In the genomic region with DNA sequence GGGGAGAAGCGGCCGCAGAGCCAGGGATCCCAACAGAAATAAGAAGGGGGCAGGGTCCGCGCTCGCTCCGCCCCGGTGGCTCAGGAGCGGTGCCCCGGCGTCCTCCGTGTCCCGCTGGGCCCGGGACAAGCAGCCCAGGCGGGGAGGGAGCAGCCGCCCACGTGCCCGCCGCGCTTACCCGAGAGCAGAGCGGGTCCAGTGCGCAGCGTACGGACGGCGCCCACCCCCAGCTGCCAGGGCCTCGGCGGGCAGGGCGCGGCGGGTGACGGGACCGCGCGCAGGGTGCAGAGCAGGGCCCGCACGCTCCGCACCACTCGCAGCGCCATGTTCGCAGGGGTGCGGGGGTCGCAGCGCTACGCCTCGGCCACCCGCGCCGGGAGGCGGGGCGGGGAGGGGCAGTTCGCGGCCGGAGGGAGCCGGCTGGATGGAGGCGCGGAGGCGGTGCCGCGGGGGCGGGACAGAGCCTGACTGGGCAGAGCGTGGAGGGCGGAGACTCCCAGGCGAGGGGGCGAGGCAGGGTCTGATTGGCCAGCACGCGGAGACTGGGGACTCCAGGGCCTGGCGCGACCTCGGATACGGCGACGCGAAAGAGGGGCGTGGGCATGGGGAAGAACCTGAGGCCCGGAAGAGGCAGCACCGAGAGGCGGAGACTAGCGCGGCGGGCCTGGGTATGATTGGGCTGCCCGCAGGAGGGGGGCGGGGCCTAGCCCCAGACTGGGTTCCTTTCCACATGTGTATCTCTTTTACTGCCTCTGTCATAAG, we compare ENCODE assay signal across 1 cellular context.
A peak's percentile ranks its signal among the peaks of the same experiment; 100 is the strongest.
TF ChIP-seq lines count a peak whose summit lies in the region.

A gene (minus strand): TSS at position 443 of the 762 bp plus-strand sequence. CDS start 117 bp downstream, at position 326.

TF ChIP-seq in HepG2, 621 proteins besides CTCF, POLR2A, EP300 and RAD21 (continued from another document and continues in another):
- TF ChIP-seq, protein P1, sequence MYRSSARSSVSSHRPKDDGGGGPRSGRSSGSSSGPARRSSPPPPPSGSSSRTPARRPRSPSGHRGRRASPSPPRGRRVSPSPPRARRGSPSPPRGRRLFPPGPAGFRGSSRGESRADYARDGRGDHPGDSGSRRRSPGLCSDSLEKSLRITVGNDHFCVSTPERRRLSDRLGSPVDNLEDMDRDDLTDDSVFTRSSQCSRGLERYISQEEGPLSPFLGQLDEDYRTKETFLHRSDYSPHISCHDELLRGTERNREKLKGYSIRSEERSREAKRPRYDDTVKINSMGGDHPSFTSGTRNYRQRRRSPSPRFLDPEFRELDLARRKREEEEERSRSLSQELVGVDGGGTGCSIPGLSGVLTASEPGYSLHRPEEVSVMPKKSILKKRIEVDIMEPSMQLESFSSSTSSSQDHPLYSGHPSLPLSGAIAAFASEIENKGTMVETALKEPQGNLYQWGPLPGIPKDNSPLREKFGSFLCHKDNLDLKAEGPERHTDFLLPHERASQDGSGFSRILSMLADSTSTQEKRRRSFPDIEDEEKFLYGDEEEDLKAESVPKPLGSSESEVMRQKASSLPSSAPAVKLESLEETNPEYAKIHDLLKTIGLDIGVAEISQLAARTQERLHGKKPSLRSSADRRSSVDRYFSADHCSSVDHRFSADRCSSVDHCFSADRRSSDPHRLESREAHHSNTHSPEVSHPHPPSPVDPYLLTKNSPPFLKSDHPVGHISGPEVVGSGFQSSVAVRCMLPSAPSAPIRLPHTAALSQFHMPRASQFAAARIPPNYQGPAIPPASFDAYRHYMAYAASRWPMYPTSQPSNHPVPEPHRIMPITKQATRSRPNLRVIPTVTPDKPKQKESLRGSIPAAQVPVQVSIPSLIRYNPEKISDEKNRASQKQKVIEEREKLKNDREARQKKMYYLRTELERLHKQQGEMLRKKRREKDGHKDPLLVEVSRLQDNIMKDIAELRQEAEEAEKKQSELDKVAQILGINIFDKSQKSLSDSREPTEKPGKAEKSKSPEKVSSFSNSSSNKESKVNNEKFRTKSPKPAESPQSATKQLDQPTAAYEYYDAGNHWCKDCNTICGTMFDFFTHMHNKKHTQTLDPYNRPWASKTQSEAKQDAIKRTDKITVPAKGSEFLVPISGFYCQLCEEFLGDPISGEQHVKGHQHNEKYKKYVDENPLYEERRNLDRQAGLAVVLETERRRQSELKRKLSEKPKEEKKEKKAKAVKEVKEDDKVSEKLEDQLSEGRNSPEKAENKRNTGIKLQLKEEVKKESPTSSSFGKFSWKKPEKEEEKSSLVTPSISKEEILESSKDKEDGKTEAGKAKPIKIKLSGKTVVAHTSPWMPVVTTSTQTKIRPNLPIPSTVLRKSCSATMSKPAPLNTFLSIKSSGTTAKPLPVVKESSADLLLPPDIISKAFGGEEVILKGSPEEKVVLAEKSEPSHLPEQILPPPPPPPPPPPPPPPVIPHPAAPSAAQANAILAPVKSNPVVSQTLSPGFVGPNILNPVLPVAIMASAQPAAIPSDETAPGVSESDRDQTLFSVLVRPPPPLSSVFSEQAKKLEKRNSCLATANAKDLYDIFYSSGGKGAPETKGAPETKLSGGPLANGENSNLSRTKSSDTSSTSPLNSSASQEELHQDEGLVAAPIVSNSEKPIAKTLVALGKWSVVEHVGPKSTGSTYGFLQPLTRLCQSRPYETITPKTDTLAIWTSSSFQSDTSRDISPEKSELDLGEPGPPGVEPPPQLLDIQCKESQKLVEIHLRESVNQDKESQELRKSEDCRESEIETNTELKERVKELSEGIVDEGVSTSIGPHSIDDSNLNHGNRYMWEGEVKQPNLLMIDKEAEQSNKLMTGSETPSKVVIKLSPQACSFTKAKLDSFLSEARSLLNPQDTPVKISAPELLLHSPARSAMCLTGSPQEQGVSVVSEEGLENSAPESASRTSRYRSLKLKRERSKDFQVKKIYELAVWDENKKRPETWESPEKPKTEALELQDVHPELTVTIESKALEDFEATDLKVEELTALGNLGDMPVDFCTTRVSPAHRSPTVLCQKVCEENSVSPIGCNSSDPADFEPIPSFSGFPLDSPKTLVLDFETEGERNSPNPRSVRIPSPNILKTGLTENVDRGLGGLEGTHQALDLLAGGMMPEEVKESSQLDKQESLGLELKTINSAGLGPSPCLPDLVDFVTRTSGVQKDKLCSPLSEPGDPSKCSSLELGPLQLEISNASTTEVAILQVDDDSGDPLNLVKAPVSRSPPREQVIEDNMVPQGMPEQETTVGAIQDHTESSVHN (CRISPR knock-in tag; IDR thresholded peaks at IDR 0.05), result peak; percentile 84; the same call in 1 of the 2 replicates
- TF ChIP-seq ZNF572 (CRISPR knock-in tag; IDR thresholded peaks at IDR 0.05) (no peak), ASH2L (IDR thresholded peaks at IDR 0.05; ENCODE audit: insufficient read length, low read depth, low read length) (peak; percentile 75), ZSCAN30 (CRISPR knock-in tag; IDR thresholded peaks at IDR 0.05) (no peak), ZSCAN9 (CRISPR knock-in tag; IDR thresholded peaks at IDR 0.05; ENCODE audit: borderline replicate concordance) (no peak; the same call in 1 of the 2 replicates), SIN3B (IDR thresholded peaks at IDR 0.05; ENCODE audit: low read length) (no peak), KDM5B (CRISPR knock-in tag; IDR thresholded peaks at IDR 0.05; ENCODE audit: borderline replicate concordance) (peak; percentile 91; the same call in 1 of the 2 replicates), DPF2 (CRISPR knock-in tag; IDR thresholded peaks at IDR 0.05; ENCODE audit: borderline replicate concordance, low read depth) (no peak), NR2F2 (IDR thresholded peaks at IDR 0.05; ENCODE audit: borderline replicate concordance, low read depth) (no peak), PTBP1 (IDR thresholded peaks at IDR 0.05; ENCODE audit: low read depth, low read length, poor library complexity, severe bottlenecking) (no peak), ZNF260 (CRISPR knock-in tag; IDR thresholded peaks at IDR 0.05; ENCODE audit: borderline replicate concordance, low read depth) (no peak), CENPT (CRISPR knock-in tag; IDR thresholded peaks at IDR 0.05; ENCODE audit: low read depth) (0 out of 2 replicates have a peak, but pooled peaks have one; percentile 54), SP2 (CRISPR knock-in tag; IDR thresholded peaks at IDR 0.05) (peak; percentile 89), SKI (IDR thresholded peaks at IDR 0.05; ENCODE audit: partially characterized antibody) (peak; percentile 61), MIER3 (CRISPR knock-in tag; IDR thresholded peaks at IDR 0.05; ENCODE audit: borderline replicate concordance) (peak; percentile 66; the same call in 1 of the 2 replicates), SRSF1 (optimal IDR thresholded peaks at IDR 0.05; ENCODE audit: low read depth, low read length) (no peak), NR2F6 (IDR thresholded peaks at IDR 0.05) (no peak), NR2F6 (CRISPR knock-in tag; IDR thresholded peaks at IDR 0.05) (no peak; the same call in 1 of the 2 replicates), ZNF550 (CRISPR knock-in tag; IDR thresholded peaks at IDR 0.05; ENCODE audit: borderline replicate concordance) (no peak), KAT8 (CRISPR knock-in tag; IDR thresholded peaks at IDR 0.05) (peak; percentile 55; the same call in 1 of the 2 replicates), TOPORS (CRISPR knock-in tag; IDR thresholded peaks at IDR 0.05) (peak; percentile 72), GABPA (IDR thresholded peaks at IDR 0.05; ENCODE audit: low read depth, low read length) (peak; percentile 54), GABPA (CRISPR knock-in tag; IDR thresholded peaks at IDR 0.05; ENCODE audit: low read depth) (peak; percentile 85), ZNF33B (CRISPR knock-in tag; IDR thresholded peaks at IDR 0.05) (no peak), PRMT3 (CRISPR knock-in tag; IDR thresholded peaks at IDR 0.05; ENCODE audit: borderline replicate concordance, low read depth) (no peak; the same call in 1 of the 2 replicates), SAP130 (CRISPR knock-in tag; IDR thresholded peaks at IDR 0.05; ENCODE audit: low read depth) (peak; percentile 95), ZNF331 (CRISPR knock-in tag; IDR thresholded peaks at IDR 0.05) (no peak; the same call in none of the 2 replicates), ZNF136 (CRISPR knock-in tag; IDR thresholded peaks at IDR 0.05; ENCODE audit: low read depth) (no peak), ISL2 (CRISPR knock-in tag; IDR thresholded peaks at IDR 0.05) (peak; percentile 16; the same call in 1 of the 2 replicates), PPARG (CRISPR knock-in tag; conservative IDR thresholded peaks at IDR 0.05) (no peak), ZNF468 (CRISPR knock-in tag; IDR thresholded peaks at IDR 0.05) (no peak; the same call in 1 of the 2 replicates), ZNF24 (IDR thresholded peaks at IDR 0.05) (peak; percentile 48; the same call in 1 of the 2 replicates), ZNF570 (CRISPR knock-in tag; IDR thresholded peaks at IDR 0.05; ENCODE audit: borderline replicate concordance) (0 out of 2 replicates have a peak, but pooled peaks have one; percentile 50), ZFYVE20 (CRISPR knock-in tag; IDR thresholded peaks at IDR 0.05; ENCODE audit: borderline replicate concordance, low read depth) (0 out of 2 replicates have a peak, but pooled peaks have one; percentile 76), GZF1 (CRISPR knock-in tag; IDR thresholded peaks at IDR 0.05) (0 out of 2 replicates have a peak, but pooled peaks have one; percentile 62)
- TF ChIP-seq, protein P2, sequence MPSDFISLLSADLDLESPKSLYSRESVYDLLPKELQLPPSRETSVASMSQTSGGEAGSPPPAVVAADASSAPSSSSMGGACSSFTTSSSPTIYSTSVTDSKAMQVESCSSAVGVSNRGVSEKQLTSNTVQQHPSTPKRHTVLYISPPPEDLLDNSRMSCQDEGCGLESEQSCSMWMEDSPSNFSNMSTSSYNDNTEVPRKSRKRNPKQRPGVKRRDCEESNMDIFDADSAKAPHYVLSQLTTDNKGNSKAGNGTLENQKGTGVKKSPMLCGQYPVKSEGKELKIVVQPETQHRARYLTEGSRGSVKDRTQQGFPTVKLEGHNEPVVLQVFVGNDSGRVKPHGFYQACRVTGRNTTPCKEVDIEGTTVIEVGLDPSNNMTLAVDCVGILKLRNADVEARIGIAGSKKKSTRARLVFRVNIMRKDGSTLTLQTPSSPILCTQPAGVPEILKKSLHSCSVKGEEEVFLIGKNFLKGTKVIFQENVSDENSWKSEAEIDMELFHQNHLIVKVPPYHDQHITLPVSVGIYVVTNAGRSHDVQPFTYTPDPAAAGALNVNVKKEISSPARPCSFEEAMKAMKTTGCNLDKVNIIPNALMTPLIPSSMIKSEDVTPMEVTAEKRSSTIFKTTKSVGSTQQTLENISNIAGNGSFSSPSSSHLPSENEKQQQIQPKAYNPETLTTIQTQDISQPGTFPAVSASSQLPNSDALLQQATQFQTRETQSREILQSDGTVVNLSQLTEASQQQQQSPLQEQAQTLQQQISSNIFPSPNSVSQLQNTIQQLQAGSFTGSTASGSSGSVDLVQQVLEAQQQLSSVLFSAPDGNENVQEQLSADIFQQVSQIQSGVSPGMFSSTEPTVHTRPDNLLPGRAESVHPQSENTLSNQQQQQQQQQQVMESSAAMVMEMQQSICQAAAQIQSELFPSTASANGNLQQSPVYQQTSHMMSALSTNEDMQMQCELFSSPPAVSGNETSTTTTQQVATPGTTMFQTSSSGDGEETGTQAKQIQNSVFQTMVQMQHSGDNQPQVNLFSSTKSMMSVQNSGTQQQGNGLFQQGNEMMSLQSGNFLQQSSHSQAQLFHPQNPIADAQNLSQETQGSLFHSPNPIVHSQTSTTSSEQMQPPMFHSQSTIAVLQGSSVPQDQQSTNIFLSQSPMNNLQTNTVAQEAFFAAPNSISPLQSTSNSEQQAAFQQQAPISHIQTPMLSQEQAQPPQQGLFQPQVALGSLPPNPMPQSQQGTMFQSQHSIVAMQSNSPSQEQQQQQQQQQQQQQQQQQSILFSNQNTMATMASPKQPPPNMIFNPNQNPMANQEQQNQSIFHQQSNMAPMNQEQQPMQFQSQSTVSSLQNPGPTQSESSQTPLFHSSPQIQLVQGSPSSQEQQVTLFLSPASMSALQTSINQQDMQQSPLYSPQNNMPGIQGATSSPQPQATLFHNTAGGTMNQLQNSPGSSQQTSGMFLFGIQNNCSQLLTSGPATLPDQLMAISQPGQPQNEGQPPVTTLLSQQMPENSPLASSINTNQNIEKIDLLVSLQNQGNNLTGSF (CRISPR knock-in tag; IDR thresholded peaks at IDR 0.05), result peak; percentile 76
- TF ChIP-seq, protein P3, sequence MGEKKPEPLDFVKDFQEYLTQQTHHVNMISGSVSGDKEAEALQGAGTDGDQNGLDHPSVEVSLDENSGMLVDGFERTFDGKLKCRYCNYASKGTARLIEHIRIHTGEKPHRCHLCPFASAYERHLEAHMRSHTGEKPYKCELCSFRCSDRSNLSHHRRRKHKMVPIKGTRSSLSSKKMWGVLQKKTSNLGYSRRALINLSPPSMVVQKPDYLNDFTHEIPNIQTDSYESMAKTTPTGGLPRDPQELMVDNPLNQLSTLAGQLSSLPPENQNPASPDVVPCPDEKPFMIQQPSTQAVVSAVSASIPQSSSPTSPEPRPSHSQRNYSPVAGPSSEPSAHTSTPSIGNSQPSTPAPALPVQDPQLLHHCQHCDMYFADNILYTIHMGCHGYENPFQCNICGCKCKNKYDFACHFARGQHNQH (CRISPR knock-in tag; IDR thresholded peaks at IDR 0.05), result no peak; the same call in 1 of the 2 replicates
- TF ChIP-seq, protein P4, sequence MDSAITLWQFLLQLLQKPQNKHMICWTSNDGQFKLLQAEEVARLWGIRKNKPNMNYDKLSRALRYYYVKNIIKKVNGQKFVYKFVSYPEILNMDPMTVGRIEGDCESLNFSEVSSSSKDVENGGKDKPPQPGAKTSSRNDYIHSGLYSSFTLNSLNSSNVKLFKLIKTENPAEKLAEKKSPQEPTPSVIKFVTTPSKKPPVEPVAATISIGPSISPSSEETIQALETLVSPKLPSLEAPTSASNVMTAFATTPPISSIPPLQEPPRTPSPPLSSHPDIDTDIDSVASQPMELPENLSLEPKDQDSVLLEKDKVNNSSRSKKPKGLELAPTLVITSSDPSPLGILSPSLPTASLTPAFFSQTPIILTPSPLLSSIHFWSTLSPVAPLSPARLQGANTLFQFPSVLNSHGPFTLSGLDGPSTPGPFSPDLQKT (CRISPR knock-in tag; IDR thresholded peaks at IDR 0.05; ENCODE audit: borderline replicate concordance), result no peak
- TF ChIP-seq, protein P5, sequence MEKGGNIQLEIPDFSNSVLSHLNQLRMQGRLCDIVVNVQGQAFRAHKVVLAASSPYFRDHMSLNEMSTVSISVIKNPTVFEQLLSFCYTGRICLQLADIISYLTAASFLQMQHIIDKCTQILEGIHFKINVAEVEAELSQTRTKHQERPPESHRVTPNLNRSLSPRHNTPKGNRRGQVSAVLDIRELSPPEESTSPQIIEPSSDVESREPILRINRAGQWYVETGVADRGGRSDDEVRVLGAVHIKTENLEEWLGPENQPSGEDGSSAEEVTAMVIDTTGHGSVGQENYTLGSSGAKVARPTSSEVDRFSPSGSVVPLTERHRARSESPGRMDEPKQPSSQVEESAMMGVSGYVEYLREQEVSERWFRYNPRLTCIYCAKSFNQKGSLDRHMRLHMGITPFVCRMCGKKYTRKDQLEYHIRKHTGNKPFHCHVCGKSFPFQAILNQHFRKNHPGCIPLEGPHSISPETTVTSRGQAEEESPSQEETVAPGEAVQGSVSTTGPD (CRISPR knock-in tag; IDR thresholded peaks at IDR 0.05), result no peak
- TF ChIP-seq, protein P6, sequence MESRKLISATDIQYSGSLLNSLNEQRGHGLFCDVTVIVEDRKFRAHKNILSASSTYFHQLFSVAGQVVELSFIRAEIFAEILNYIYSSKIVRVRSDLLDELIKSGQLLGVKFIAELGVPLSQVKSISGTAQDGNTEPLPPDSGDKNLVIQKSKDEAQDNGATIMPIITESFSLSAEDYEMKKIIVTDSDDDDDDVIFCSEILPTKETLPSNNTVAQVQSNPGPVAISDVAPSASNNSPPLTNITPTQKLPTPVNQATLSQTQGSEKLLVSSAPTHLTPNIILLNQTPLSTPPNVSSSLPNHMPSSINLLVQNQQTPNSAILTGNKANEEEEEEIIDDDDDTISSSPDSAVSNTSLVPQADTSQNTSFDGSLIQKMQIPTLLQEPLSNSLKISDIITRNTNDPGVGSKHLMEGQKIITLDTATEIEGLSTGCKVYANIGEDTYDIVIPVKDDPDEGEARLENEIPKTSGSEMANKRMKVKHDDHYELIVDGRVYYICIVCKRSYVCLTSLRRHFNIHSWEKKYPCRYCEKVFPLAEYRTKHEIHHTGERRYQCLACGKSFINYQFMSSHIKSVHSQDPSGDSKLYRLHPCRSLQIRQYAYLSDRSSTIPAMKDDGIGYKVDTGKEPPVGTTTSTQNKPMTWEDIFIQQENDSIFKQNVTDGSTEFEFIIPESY (CRISPR knock-in tag; IDR thresholded peaks at IDR 0.05), result no peak
